In genomic region chr14:52405314-52405713, GRCh38 we compare ENCODE assay signal across 31 cellular contexts.
"Had no signal": no experiment of that assay in that cellular context is flagged by ENCODE, and none has a peak within 500 bp of the region (broad histone marks: within the 10 kb centered on the region; RNA-seq: fewer than 3 reads in every experiment).

No MANE protein-coding gene starts in this region.

- H3K27ac ChIP-seq: SJSA1, VCaP had no signal

- H3K4me2 ChIP-seq: SK-N-SH had no signal

- H3K4me3 ChIP-seq: MG63, SJSA1 had no signal

- H3K27ac Mint-ChIP-seq: activated B cell treated with CpG ODN at 0.5 μM for 24 hours; activated CD8-positive, alpha-beta T cell treated with anti-CD3 and anti-CD28 coated beads for 36 hours; brain had no signal

- H3K9me3 Mint-ChIP-seq: activated CD8-positive, alpha-beta T cell treated with anti-CD3 and anti-CD28 coated beads for 36 hours; brain had no signal

- ATAC-seq: activated CD8-positive, alpha-beta T cell treated with anti-CD3 and anti-CD28 coated beads for 36 hours; activated T-cell treated with anti-CD3 and anti-CD28 coated beads, Interleukin-2, amount 50 U/mL, for 4 hours; Panc1 had no signal

- H3K36me3 Mint-ChIP-seq: brain had no signal

- H3K4me3 Mint-ChIP-seq: activated B cell treated with CpG ODN at 0.5 μM for 24 hours; activated CD8-positive, alpha-beta T cell treated with anti-CD3 and anti-CD28 coated beads for 36 hours; activated T-cell treated with anti-CD3 and anti-CD28 coated beads, Interleukin-2, amount 50 U/mL, for 4 hours; activated T-helper 1 cell treated with anti-CD3 and anti-CD28 coated beads, Interleukin-12 subunit alpha, Interleukin-12 subunit beta, Interleukin-2, Interleukin-4 antibody, amounts not matched to agents 30 ng/mL and 10 ng/mL and 1 ng/mL, durations not matched to agents 14 hours and 24 hours and 36 hours; brain had no signal

- H3K4me1 Mint-ChIP-seq: activated B cell treated with CpG ODN at 0.5 μM for 24 hours had no signal

- H3K27me3 ChIP-seq: MG63, SJSA1 had no signal

- H3K9me3 ChIP-seq: MG63, SJSA1, SK-N-SH had no signal

- DNase-seq: activated B cell treated with CpG ODN at 0.5 μM for 24 hours; activated CD4-positive, alpha-beta T cell treated with anti-CD3 and anti-CD28 coated beads for 4 hours; activated CD4-positive, CD25-positive, alpha-beta regulatory T cell treated with anti-CD3 and anti-CD28 coated beads, Interleukin-2, amount 50 U/mL, for 72 hours; activated CD8-positive, alpha-beta memory T cell treated with anti-CD3 and anti-CD28 coated beads, Interleukin-2, amount 50 U/mL, for 4 hours; activated CD8-positive, alpha-beta T cell treated with anti-CD3 and anti-CD28 coated beads for 36 hours; activated effector memory CD4-positive, alpha-beta T cell treated with Interleukin-2 at 50 U/mL for 16 hours; activated naive CD4-positive, alpha-beta T cell treated with anti-CD3 and anti-CD28 coated beads, Interleukin-2, amount 50 U/mL, for 16 hours; activated T-cell treated with anti-CD3 and anti-CD28 coated beads for 4 hours; activated T-cell treated with anti-CD3 and anti-CD28 coated beads, Interleukin-2, amount 50 U/mL, for 4 hours; anterior cingulate cortex; caudate nucleus; cerebellar nuclear complex; Kasumi-1; MG63; NCI-H1048; NCI-H1105 treated with DMSO at 0.1 percent for 48 hours; NCI-H1436; NCI-H1694; NCI-H1930; NCI-H2081 treated with DMSO at 0.1 percent for 48 hours; NCI-H226; NCI-H524 treated with DMSO at 0.1 percent for 48 hours; RPMI8226; SHP77 treated with DMSO at 0.1 percent for 48 hours; SK-N-SH; T-helper 9 cell had no signal

- H3K36me3 ChIP-seq: MG63, SJSA1 had no signal

- H3K9ac ChIP-seq: SK-N-SH had no signal
